ENCODE assay signal across 8 cellular contexts in the genomic region with DNA sequence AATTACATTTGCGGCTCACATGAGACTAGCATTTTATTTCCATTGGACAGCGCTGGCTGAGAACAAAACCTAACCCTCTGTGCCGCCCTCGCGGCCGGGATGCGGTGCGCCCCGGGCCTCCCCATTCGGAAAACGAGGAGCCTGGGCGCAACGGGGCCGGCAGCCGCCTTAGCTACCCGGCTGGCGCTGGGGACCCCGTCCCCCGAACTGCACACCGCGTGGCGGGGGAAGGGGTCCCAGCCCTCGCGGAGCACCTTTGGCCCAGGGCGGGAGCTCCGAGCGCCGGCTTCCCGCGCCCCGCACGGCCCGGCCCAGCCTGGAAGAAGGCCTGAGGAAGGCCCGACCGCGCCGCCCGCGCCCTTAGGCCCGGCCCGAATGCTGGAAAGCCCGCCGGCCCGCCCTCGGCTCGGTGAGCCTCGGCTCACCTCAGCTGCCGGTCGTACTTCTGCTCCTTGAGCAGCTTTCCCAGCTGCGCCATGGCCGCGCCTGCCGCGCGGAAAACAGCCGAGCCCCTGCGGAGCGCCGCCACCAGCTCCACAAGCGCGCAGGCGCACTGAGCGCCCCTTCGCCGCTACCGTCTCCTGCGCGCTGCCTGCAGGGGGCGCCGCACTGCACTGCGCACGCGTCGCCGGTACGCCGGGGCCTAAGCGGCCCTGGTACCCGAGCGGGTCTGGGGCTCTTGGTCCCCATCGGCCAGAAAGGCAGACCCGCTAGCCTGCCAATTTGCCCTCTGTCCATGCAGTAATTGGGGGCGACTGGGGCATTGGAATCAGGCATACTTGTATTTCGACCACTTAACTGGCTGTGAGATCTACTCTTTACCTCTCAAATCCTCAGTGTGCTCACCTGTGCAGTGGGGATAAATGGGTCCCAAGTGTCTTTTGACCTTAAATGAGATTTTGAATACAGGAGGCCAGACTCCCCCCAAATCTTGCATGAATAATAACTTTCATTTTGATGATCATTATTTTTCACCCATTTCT. TPM values are rescaled to one million over a fixed set of nuclear protein-coding genes. Genes with fewer than 3 reads are reported as not detected.
DNase-seq lines count a peak whose midpoint lies in the region; ATAC-seq and TF ChIP-seq lines count a peak whose summit lies in the region.

A gene (minus strand): TSS at position 555 of the 983 bp plus-strand sequence. CDS start 77 bp downstream, at position 478.

- H3K4me3 Mint-ChIP-seq in T-helper 1 cell treated with Interleukin-12 subunit alpha and Interleukin-12 subunit beta and Interleukin-4 antibody, amounts not matched to agents 30 μg/mL and 1 μg/mL, for 36 hours, result peak within 1 kb of the TSS; percentile 67

- peak within 1 kb of the TSS; percentile 68 for H3K27ac Mint-ChIP-seq in T-helper 1 cell treated with Interleukin-12 subunit alpha and Interleukin-12 subunit beta and Interleukin-4 antibody, amounts not matched to agents 30 μg/mL and 1 μg/mL, for 36 hours

- H3K4me3 ChIP-seq in right cardiac atrium (ENCODE audit: low read length) (peak within 1 kb of the TSS; percentile 91), vagina (peak within 1 kb of the TSS; percentile 71 to 72)

- intact Hi-C loops in right cardiac atrium (cut with DNase I) (loop anchor here in 2 of 4 donors (2.0 to 5.0 kb wide), 2 partner anchors 37 to 42 kb away; no protein-coding TSS in a partner anchor), vagina (cut with DNase I) (no loop called here)

- peaks cover 28% of the 10 kb centered on the region for H3K4me1 Mint-ChIP-seq in T-helper 1 cell treated with Interleukin-12 subunit alpha and Interleukin-12 subunit beta and Interleukin-4 antibody, amounts not matched to agents 30 μg/mL and 1 μg/mL, for 36 hours (ENCODE audit: low read depth)

- H3K9me3 Mint-ChIP-seq in T-helper 1 cell treated with Interleukin-12 subunit alpha and Interleukin-12 subunit beta and Interleukin-4 antibody, amounts not matched to agents 30 μg/mL and 1 μg/mL, for 36 hours, result no peaks in the 10 kb centered on the region

- H3K27me3 Mint-ChIP-seq in T-helper 1 cell treated with Interleukin-12 subunit alpha and Interleukin-12 subunit beta and Interleukin-4 antibody, amounts not matched to agents 30 μg/mL and 1 μg/mL, for 36 hours (ENCODE audit: low read depth), result no peaks in the 10 kb centered on the region

- peaks cover 13% of the 10 kb centered on the region for H3K36me3 Mint-ChIP-seq in T-helper 1 cell treated with Interleukin-12 subunit alpha and Interleukin-12 subunit beta and Interleukin-4 antibody, amounts not matched to agents 30 μg/mL and 1 μg/mL, for 36 hours (ENCODE audit: low read depth)

- peak; percentile 100 for TF ChIP-seq CTCF in GM13976 (IDR thresholded peaks at IDR 0.05; ENCODE audit: borderline replicate concordance, control extremely low read depth, extremely low read depth, insufficient read depth, missing control alignments)
- peak; percentile 85 to 99 (median 88) for TF ChIP-seq CTCF in vagina (IDR thresholded peaks at IDR 0.05)

- DNase-seq in GM13976 (ENCODE audit: low spot score) (peak; percentile 97), NCI-H146 (lab: John Stamatoyannopoulos, UW) (peak; percentile 82), amygdala (lab: John Stamatoyannopoulos, UW) (peak in 52 of 56 donors; percentile 12 to 90 (median 66)), right cardiac atrium (peak; percentile 89 to 96 (median 95)), putamen (ENCODE audit: low spot score) (peak; percentile 89), vagina (ENCODE audit: extremely low spot score in 2 of 2) (peak in 1 of 2 donors; percentile 69)

- no peaks in the 10 kb centered on the region for H3K4me1 ChIP-seq in right cardiac atrium (ENCODE audit: control insufficient read depth, insufficient read depth, low read length)
- peaks cover 20% of the 10 kb centered on the region for H3K4me1 ChIP-seq in vagina

- H3K27ac ChIP-seq in right cardiac atrium (ENCODE audit: low read length) (peak within 1 kb of the TSS; percentile 90), vagina (peak within 1 kb of the TSS; percentile 89)

- peaks cover 0 to 6% of the 10 kb centered on the region in 2 donors for H3K36me3 ChIP-seq in vagina

- in situ Hi-C loops in GM13976 (cut with MboI; ENCODE audit: low sequenced_read_pairs, unreplicated experiment), result no loop called here

- ATAC-seq in HG02870 (IDR thresholded peaks at IDR 0.05; ENCODE audit: unreplicated experiment) (peak; percentile 86), right cardiac atrium (peak; percentile 98)

- no peaks in the 10 kb centered on the region for H3K27me3 ChIP-seq in right cardiac atrium (ENCODE audit: control insufficient read depth, insufficient read depth)
- H3K27me3 ChIP-seq in vagina, result no peaks in the 10 kb centered on the region

- TF ChIP-seq POLR2A in vagina (IDR thresholded peaks at IDR 0.05), result peak in 1 of 2 donors; percentile 84

- under 1% methylated on average over 84 of the region's 84 CpGs for WGBS in right cardiac atrium

- H3K9me3 ChIP-seq in right cardiac atrium (ENCODE audit: control insufficient read depth, low read length) (no peaks in the 10 kb centered on the region), vagina (no peaks in the 10 kb centered on the region)

RNA-seq across cellular contexts. Expression of the gene that starts here (rescaled TPM):
- 10 to 100 TPM; 30.9 to 35.6 (median 32.6) TPM for total RNA-seq in right cardiac atrium
- 26.2 TPM for polyA plus RNA-seq in right cardiac atrium
- 30.0 TPM for total RNA-seq in vagina
